In the genomic region with DNA sequence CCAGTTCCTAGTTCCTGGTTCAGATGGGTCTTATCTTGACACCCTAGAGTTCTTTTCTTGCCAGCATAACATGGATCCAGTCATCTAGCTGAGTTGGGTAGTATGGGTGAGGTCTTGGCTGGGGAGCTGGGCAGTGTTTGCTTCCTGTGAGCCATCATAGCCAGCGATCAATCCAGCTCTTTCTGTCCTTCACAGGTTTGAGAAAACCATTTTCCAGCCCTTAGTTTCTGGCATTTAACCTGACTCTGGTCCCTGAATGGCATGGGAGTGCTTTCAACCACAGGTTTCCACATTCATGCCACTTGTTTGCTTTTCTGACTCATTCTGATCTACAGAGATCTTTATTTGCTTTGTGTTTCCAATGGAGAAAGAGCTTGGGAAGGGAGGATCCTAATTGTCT, we compare ENCODE assay signal across 16 cellular contexts. TPM values are rescaled to one million over a fixed set of nuclear protein-coding genes. Genes with fewer than 3 reads are reported as not detected.
DNase-seq lines count a peak whose midpoint lies in the region; ATAC-seq, FAIRE-seq and TF ChIP-seq lines count a peak whose summit lies in the region.
"Had no signal": no experiment of that assay in that cellular context is flagged by ENCODE, and none has a peak within 500 bp of the region (broad histone marks: within the 10 kb centered on the region; RNA-seq: fewer than 3 reads in every experiment).

No MANE protein-coding gene starts in this region.

- H3K4me1 ChIP-seq in A549 = peaks cover 11% of the 10 kb centered on the region; the same call in 1 of the 3 replicates
- H3K4me1 ChIP-seq: esophagus muscularis mucosa had no signal

- DNase-seq in A549 (ENCODE audit: low read depth in 1 of 2, low spot score in 1 of 2) (peak; percentile 5 to 51), HK-2 (ENCODE audit: unreplicated experiment) (peak; percentile 7), SHP77 (lab: John Stamatoyannopoulos, UW) (peak; percentile 41 to 53), kidney epithelial cell (ENCODE audit: low read depth) (peak; percentile 45), NK-92 (lab: John Stamatoyannopoulos, UW; ENCODE audit: unreplicated experiment) (no peak), RWPE1 (ENCODE audit: low spot score) (no peak), H7 (no peak)
- DNase-seq in activated naive CD4-positive, alpha-beta T cell treated with anti-CD3 and anti-CD28 coated beads for 36 hours = no peak
- DNase-seq: activated CD4-positive, alpha-beta T cell treated with anti-CD3 and anti-CD28 coated beads, Interleukin-2, amount 50 U/mL, for 48 hours; activated naive CD4-positive, alpha-beta T cell treated with anti-CD3 and anti-CD28 coated beads, Interleukin-2, amount 10 ng/mL, durations not matched to agents 7 days and 5 days; NCI-H1694; stimulated activated CD4-positive, alpha-beta T cell treated with anti-CD3 and anti-CD28 coated beads, Interleukin-4, amount 100 ng/mL, for 1 hour; stimulated activated naive B cell treated with anti-CD40 and anti-IgM and Interleukin-4, amounts not matched to agents 10 μg/mL and 1 μg/mL and 100 μg/mL, for 72 hours had no signal

- no peaks in the 10 kb centered on the region for H3K27me3 Mint-ChIP-seq in activated naive CD4-positive, alpha-beta T cell treated with anti-CD3 and anti-CD28 coated beads for 36 hours (ENCODE audit: low read depth)
- H3K27me3 Mint-ChIP-seq: activated naive CD4-positive, alpha-beta T cell treated with anti-CD3 and anti-CD28 coated beads, Interleukin-2, amount 10 ng/mL, durations not matched to agents 7 days and 5 days; stimulated activated naive B cell treated with anti-CD40 and anti-IgM and Interleukin-4, amounts not matched to agents 10 μg/mL and 1 μg/mL and 100 μg/mL, for 72 hours had no signal

- CTCF ChIA-PET in A549 (lab: Yijun Ruan, JAX) (interaction anchor here (1.4 kb wide), 1 partner anchor 37 kb away, joined by 3 read pairs; no protein-coding TSS in a partner anchor), RWPE1 (lab: Yijun Ruan, JAX) (no interaction called here)
- CTCF ChIA-PET in activated naive CD4-positive, alpha-beta T cell treated with anti-CD3 and anti-CD28 coated beads for 36 hours (lab: Charles Lee) = interaction anchor here (0.7 kb wide), 1 partner anchor 554 kb away, joined by 3 read pairs; no protein-coding TSS in a partner anchor

- no peak for TF ChIP-seq CTCF in A549 (IDR thresholded peaks at IDR 0.05)
- TF ChIP-seq CTCF in kidney epithelial cell (IDR thresholded peaks at IDR 0.05; ENCODE audit: insufficient read depth, low read length, poor library complexity, severe bottlenecking) = no peak
- TF ChIP-seq CTCF in RWPE1 (conservative IDR thresholded peaks at IDR 0.05; ENCODE audit: low read depth) = no peak

- FAIRE-seq in A549 (lab: Jason Lieb, UNC) = no peak
- FAIRE-seq: colon had no signal

- H3K27ac Mint-ChIP-seq in activated naive CD4-positive, alpha-beta T cell treated with anti-CD3 and anti-CD28 coated beads for 36 hours = no peak overlapping the region
- H3K27ac Mint-ChIP-seq: activated naive CD4-positive, alpha-beta T cell treated with anti-CD3 and anti-CD28 coated beads, Interleukin-2, amount 10 ng/mL, durations not matched to agents 7 days and 5 days; stimulated activated naive B cell treated with anti-CD40 and anti-IgM and Interleukin-4, amounts not matched to agents 10 μg/mL and 1 μg/mL and 100 μg/mL, for 72 hours had no signal

- ATAC-seq in A549 = peak; percentile 43 to 66; a peak in 4 of 6 replicates

- no peak for TF ChIP-seq EP300 in A549 (IDR thresholded peaks at IDR 0.05)

- H3K9me3 Mint-ChIP-seq in activated naive CD4-positive, alpha-beta T cell treated with anti-CD3 and anti-CD28 coated beads for 36 hours = peaks cover 3% of the 10 kb centered on the region

- POLR2A ChIA-PET in A549 (lab: Yijun Ruan, JAX) (no interaction called here), RWPE1 (lab: Yijun Ruan, JAX; ENCODE audit: low non-redundant PET) (no interaction called here)

- H3K9me3 ChIP-seq in A549 = no peaks in the 10 kb centered on the region
- H3K9me3 ChIP-seq: esophagus muscularis mucosa had no signal

- no peak for TF ChIP-seq POLR2A in A549 (IDR thresholded peaks at IDR 0.05; ENCODE audit: low read length)

- H3K4me3 ChIP-seq in A549 (no peak overlapping the region), kidney epithelial cell (ENCODE audit: low read depth, low read length) (no peak overlapping the region), H7 (ENCODE audit: insufficient read depth, low read depth, low read length) (no peak overlapping the region)
- H3K4me3 ChIP-seq: esophagus muscularis mucosa had no signal

- H3K4me1 Mint-ChIP-seq in activated naive CD4-positive, alpha-beta T cell treated with anti-CD3 and anti-CD28 coated beads for 36 hours (ENCODE audit: low read depth) = no peaks in the 10 kb centered on the region
- H3K4me1 Mint-ChIP-seq: activated naive CD4-positive, alpha-beta T cell treated with anti-CD3 and anti-CD28 coated beads, Interleukin-2, amount 10 ng/mL, durations not matched to agents 7 days and 5 days; stimulated activated naive B cell treated with anti-CD40 and anti-IgM and Interleukin-4, amounts not matched to agents 10 μg/mL and 1 μg/mL and 100 μg/mL, for 72 hours had no signal

- H3K4me2 ChIP-seq in A549 = peak overlapping the region; percentile 41

- H3K36me3 ChIP-seq in kidney epithelial cell (ENCODE audit: control insufficient read depth, insufficient read depth, low read length) (no peaks in the 10 kb centered on the region), H7 (replicated peaks; ENCODE audit: control insufficient read depth, insufficient read depth, low read length) (no peaks in the 10 kb centered on the region)
- H3K36me3 ChIP-seq: esophagus muscularis mucosa had no signal

- H3K27me3 ChIP-seq in kidney epithelial cell (ENCODE audit: control insufficient read depth, insufficient read depth, low read length) = no peaks in the 10 kb centered on the region
- no peaks in the 10 kb centered on the region for H3K27me3 ChIP-seq in H7 (ENCODE audit: control insufficient read depth, insufficient read depth, low read length)
- H3K27me3 ChIP-seq: esophagus muscularis mucosa had no signal

- H3K4me3 Mint-ChIP-seq in activated naive CD4-positive, alpha-beta T cell treated with anti-CD3 and anti-CD28 coated beads for 36 hours = no peak overlapping the region
- H3K4me3 Mint-ChIP-seq: activated naive CD4-positive, alpha-beta T cell treated with anti-CD3 and anti-CD28 coated beads, Interleukin-2, amount 10 ng/mL, durations not matched to agents 7 days and 5 days; stimulated activated naive B cell treated with anti-CD40 and anti-IgM and Interleukin-4, amounts not matched to agents 10 μg/mL and 1 μg/mL and 100 μg/mL, for 72 hours had no signal

- no peaks in the 10 kb centered on the region for H3K36me3 Mint-ChIP-seq in activated naive CD4-positive, alpha-beta T cell treated with anti-CD3 and anti-CD28 coated beads for 36 hours (ENCODE audit: low read depth)
- H3K36me3 Mint-ChIP-seq: activated naive CD4-positive, alpha-beta T cell treated with anti-CD3 and anti-CD28 coated beads, Interleukin-2, amount 10 ng/mL, durations not matched to agents 7 days and 5 days; stimulated activated naive B cell treated with anti-CD40 and anti-IgM and Interleukin-4, amounts not matched to agents 10 μg/mL and 1 μg/mL and 100 μg/mL, for 72 hours had no signal

- intact Hi-C loops in activated naive CD4-positive, alpha-beta T cell treated with anti-CD3 and anti-CD28 coated beads for 36 hours (cut with micrococcal nuclease) = no loop called here

- no peak for TF ChIP-seq RAD21 in A549 (conservative IDR thresholded peaks at IDR 0.05 in 1 of 2, IDR thresholded peaks at IDR 0.05 in 1 of 2)

- 0% methylated on average over 1 of the region's 1 CpG for WGBS in A549 (ENCODE audit: missing lambda C conversion rate)

- H3K27ac ChIP-seq in A549 (no peak overlapping the region), RWPE1 (no peak overlapping the region)
- H3K27ac ChIP-seq: esophagus muscularis mucosa had no signal

TF ChIP-seq in A549, 52 proteins besides CTCF, POLR2A, EP300 and RAD21:
- TF ChIP-seq CEBPB (IDR thresholded peaks at IDR 0.05) (peak in 1 of 2 experiments; percentile 34; a peak in 1 of 4 replicates), FOSL2 (IDR thresholded peaks at IDR 0.05) (no peak), FOSL2 (CRISPR knock-in tag; IDR thresholded peaks at IDR 0.05) (peak; percentile 55; the same call in 1 of the 2 replicates), NFE2L2 (conservative IDR thresholded peaks at IDR 0.05; ENCODE audit: low read length) (no peak), RCOR1 (IDR thresholded peaks at IDR 0.05; ENCODE audit: low read depth, low read length) (no peak), SREBF2 (IDR thresholded peaks at IDR 0.05) (no peak), ZC3H11A (IDR thresholded peaks at IDR 0.05) (no peak), NR3C1 (IDR thresholded peaks at IDR 0.05) (no peak), HDAC2 (IDR thresholded peaks at IDR 0.05) (no peak), ESRRA (IDR thresholded peaks at IDR 0.05; ENCODE audit: borderline replicate concordance, low read length) (no peak)
- TF ChIP-seq, protein P1, sequence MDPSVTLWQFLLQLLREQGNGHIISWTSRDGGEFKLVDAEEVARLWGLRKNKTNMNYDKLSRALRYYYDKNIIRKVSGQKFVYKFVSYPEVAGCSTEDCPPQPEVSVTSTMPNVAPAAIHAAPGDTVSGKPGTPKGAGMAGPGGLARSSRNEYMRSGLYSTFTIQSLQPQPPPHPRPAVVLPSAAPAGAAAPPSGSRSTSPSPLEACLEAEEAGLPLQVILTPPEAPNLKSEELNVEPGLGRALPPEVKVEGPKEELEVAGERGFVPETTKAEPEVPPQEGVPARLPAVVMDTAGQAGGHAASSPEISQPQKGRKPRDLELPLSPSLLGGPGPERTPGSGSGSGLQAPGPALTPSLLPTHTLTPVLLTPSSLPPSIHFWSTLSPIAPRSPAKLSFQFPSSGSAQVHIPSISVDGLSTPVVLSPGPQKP (IDR thresholded peaks at IDR 0.05; ENCODE audit: low read depth, low read length) = no peak
- TF ChIP-seq, protein P2, sequence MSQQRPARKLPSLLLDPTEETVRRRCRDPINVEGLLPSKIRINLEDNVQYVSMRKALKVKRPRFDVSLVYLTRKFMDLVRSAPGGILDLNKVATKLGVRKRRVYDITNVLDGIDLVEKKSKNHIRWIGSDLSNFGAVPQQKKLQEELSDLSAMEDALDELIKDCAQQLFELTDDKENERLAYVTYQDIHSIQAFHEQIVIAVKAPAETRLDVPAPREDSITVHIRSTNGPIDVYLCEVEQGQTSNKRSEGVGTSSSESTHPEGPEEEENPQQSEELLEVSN (IDR thresholded peaks at IDR 0.05; ENCODE audit: borderline replicate concordance, low read depth) = no peak

RNA-seq across cellular contexts. Expression of a gene that starts 8.6 kb away (rescaled TPM):
- polyA plus RNA-seq in A549 (2011; rRNA removed) (not detected in 2 replicates), A549 (2017; fragmentation: RNase III; extraction: RNeasy Plus Mini Kit Qiagen cat#74134 plus additional on column Dnase treatment) (not detected in 3 replicates)
- polyA plus RNA-seq in A549 (2012; cell fraction: cytosol; rRNA removed) = not detected in 2 replicates
- polyA plus RNA-seq in A549 (2012; cell fraction: nucleus; rRNA removed) = not detected in 2 replicates
- not detected in 2 replicates for polyA minus RNA-seq in A549 (2011; rRNA and poly(A)+ RNA removed)
- total RNA-seq in kidney epithelial cell = not detected in 2 replicates
- total RNA-seq in activated naive CD4-positive, alpha-beta T cell treated with anti-CD3 and anti-CD28 coated beads for 36 hours = not detected
- total RNA-seq in H7 (2014; rRNA removed; shearing (Covaris generic)) = not detected in 2 replicates
- total RNA-seq: pulmonary artery endothelial cell had no signal

Comparison
In these comparisons a context has a peak if more than half of its experiments do, and no peak if none do; other contexts are left out.
1. DNase-seq: peak in A549 (2 of 2), HK-2 (single experiment), SHP77 (2 of 2) and kidney epithelial cell (single experiment); none in NK-92 (single experiment), activated naive CD4-positive, alpha-beta T cell treated with anti-CD3 and anti-CD28 coated beads for 36 hours (single experiment), RWPE1 (single experiment) and H7 (single experiment).